Comparison of ENCODE assay signal across 8 cellular contexts in genomic region chr6:12483712-12484111, GRCh38.
DNase-seq lines count a peak whose midpoint lies in the region; ATAC-seq, FAIRE-seq and TF ChIP-seq lines count a peak whose summit lies in the region.

No MANE protein-coding gene starts in this region.

- H3K9me3 ChIP-seq in thoracic aorta = no peaks in the 10 kb centered on the region

- peak; percentile 68 for FAIRE-seq in HTR-8/SVneo (lab: Jason Lieb, UNC)

- H3K4me3 ChIP-seq in coronary artery = peak overlapping the region; percentile 30
- peak overlapping the region; percentile 51 for H3K4me3 ChIP-seq in thoracic aorta

- no peaks in the 10 kb centered on the region for H3K36me3 ChIP-seq in thoracic aorta

- H3K4me1 ChIP-seq in thoracic aorta (ENCODE audit: control insufficient read depth in 1 of 2, low read depth in 2 of 2) = peaks cover 0 to 18% of the 10 kb centered on the region in 2 donors

- DNase-seq in GM03348 (ENCODE audit: low spot score) = peak; percentile 50
- DNase-seq in HTR-8/SVneo (ENCODE audit: insufficient read length, low spot score) = peak; percentile 34
- DNase-seq in coronary artery (ENCODE audit: low spot score) = no peak
- no peak for DNase-seq in thoracic aorta (ENCODE audit: low spot score)
- no peak for DNase-seq in AML-193 (lab: John Stamatoyannopoulos, UW)
- no peak for DNase-seq in retina
- no peak for DNase-seq in activated naive CD4-positive, alpha-beta T cell treated with Interleukin-2 at 50 U/mL for 16 hours

- H3K27ac ChIP-seq in coronary artery (peak overlapping the region in 1 of 2 donors; percentile 5), thoracic aorta (peak overlapping the region in 1 of 2 donors; percentile 31)

- ATAC-seq in GM21447 (IDR thresholded peaks at IDR 0.05; ENCODE audit: unreplicated experiment) (peak; percentile 70), thoracic aorta (ENCODE audit: insufficient number of reproducible peaks, low FRiP score, low read depth) (no peak)

- H3K27me3 ChIP-seq in thoracic aorta (replicated peaks; ENCODE audit: insufficient read depth) = no peaks in the 10 kb centered on the region

- no peak for TF ChIP-seq CTCF in coronary artery (IDR thresholded peaks at IDR 0.05)
- TF ChIP-seq CTCF in thoracic aorta (IDR thresholded peaks at IDR 0.05) = no peak

Comparison
In these comparisons a context has a peak if more than half of its experiments do, and no peak if none do; other contexts are left out.
1. DNase-seq: peak in GM03348 (single experiment) and HTR-8/SVneo (single experiment); none in coronary artery (single experiment), thoracic aorta (single experiment), AML-193 (0 of 2), retina (single experiment) and activated naive CD4-positive, alpha-beta T cell treated with Interleukin-2 at 50 U/mL for 16 hours (single experiment).